Comparison of ENCODE assay signal across 28 cellular contexts in the genomic region with DNA sequence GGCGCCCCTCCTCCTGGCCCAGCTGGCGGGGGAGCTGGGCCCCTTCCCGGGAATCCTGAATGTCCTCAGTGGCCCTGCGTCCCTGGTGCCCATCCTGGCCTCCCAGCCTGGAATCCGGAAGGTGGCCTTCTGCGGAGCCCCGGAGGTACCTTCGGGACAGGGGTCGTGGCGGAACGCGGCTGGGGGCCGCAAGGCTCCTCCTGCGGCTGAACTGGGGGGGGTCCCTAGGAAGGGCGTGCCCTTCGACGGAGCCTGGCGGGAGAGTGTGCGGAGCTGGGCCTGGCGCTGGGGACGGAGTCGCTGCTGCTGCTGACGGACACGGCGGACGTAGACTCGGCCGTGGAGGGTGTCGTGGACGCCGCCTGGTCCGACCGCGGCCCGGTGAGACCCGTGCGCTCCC. TPM values are rescaled to one million over a fixed set of nuclear protein-coding genes. Genes with fewer than 3 reads are reported as not detected.
"Had no signal": no experiment of that assay in that cellular context is flagged by ENCODE, and none has a peak within 500 bp of the region (broad histone marks: within the 10 kb centered on the region; RNA-seq: fewer than 3 reads in every experiment).

No MANE protein-coding gene starts in this region.

- H3K27ac ChIP-seq: epithelial cell of prostate, gastrocnemius medialis, lower lobe of right lung, ovary, psoas muscle, sigmoid colon, thoracic aorta, tibial nerve, upper lobe of left lung had no signal

- H3K36me3 ChIP-seq: gastrocnemius medialis, ovary had no signal

- FAIRE-seq: keratinocyte, urothelium cell line had no signal

- H3K27me3 ChIP-seq: gastrocnemius medialis, ovary, sigmoid colon, tibial nerve, upper lobe of left lung had no signal

- H3K4me1 Mint-ChIP-seq: endodermal cell had no signal

- H3K9me3 Mint-ChIP-seq: dendritic cell treated with granulocyte-macrophage colony-stimulating factor and Interleukin-4, amounts not matched to agents 40 ng/mL and 50 ng/mL, for 4 days; endodermal cell; naive thymus-derived CD8-positive, alpha-beta T cell; nephron progenitor cell; stimulated activated effector memory CD8-positive, alpha-beta T cell treated with anti-CD3 and anti-CD28 coated beads, Interleukin-12 subunit alpha, Interleukin-12 subunit beta, amount 100 ng/mL, for 72 hours; stimulated activated naive CD8-positive, alpha-beta T cell treated with anti-CD3 and anti-CD28 coated beads, Interleukin-15, Interleukin-2, amounts not matched to agents 100 ng/mL and 50 ng/mL, for 24 hours had no signal

- H3K4me1 ChIP-seq: psoas muscle had no signal

- DNase-seq: effector CD8-positive, alpha-beta T cell; endodermal cell; foreskin fibroblast; gastrocnemius medialis; head of caudate nucleus; left ventricle myocardium superior; lower lobe of right lung; naive thymus-derived CD8-positive, alpha-beta T cell; nephron progenitor cell; nucleus accumbens; ovary; posterior cingulate gyrus; right cardiac atrium; sigmoid colon; stimulated activated CD4-positive, alpha-beta T cell treated with anti-CD3 and anti-CD28 coated beads, Interleukin-2, amount 100 ng/mL, for 24 hours; stimulated activated CD4-positive, alpha-beta T cell treated with anti-CD3 and anti-CD28 coated beads, Interleukin-4, amount 100 ng/mL, for 24 hours had no signal

- H3K27ac Mint-ChIP-seq: dendritic cell treated with granulocyte-macrophage colony-stimulating factor and Interleukin-4, amounts not matched to agents 40 ng/mL and 50 ng/mL, for 4 days; endodermal cell; stimulated activated effector memory CD8-positive, alpha-beta T cell treated with anti-CD3 and anti-CD28 coated beads, Interleukin-12 subunit alpha, Interleukin-12 subunit beta, amount 100 ng/mL, for 72 hours; stimulated activated naive CD8-positive, alpha-beta T cell treated with anti-CD3 and anti-CD28 coated beads, Interleukin-15, Interleukin-2, amounts not matched to agents 100 ng/mL and 50 ng/mL, for 24 hours had no signal

- ATAC-seq: esophagus mucosa; gastrocnemius medialis; left ventricle myocardium superior; lower lobe of right lung; naive thymus-derived CD8-positive, alpha-beta T cell; psoas muscle; right cardiac atrium; stimulated activated effector memory CD8-positive, alpha-beta T cell treated with anti-CD3 and anti-CD28 coated beads, Interleukin-12 subunit alpha, Interleukin-12 subunit beta, amount 100 ng/mL, for 72 hours had no signal

- H3K9me3 ChIP-seq: gastrocnemius medialis, lower lobe of right lung, ovary, psoas muscle, sigmoid colon, thoracic aorta, tibial nerve, upper lobe of left lung had no signal

- H3K4me3 Mint-ChIP-seq: dendritic cell treated with granulocyte-macrophage colony-stimulating factor and Interleukin-4, amounts not matched to agents 40 ng/mL and 50 ng/mL, for 4 days; endodermal cell; naive thymus-derived CD8-positive, alpha-beta T cell; nephron progenitor cell; stimulated activated effector memory CD8-positive, alpha-beta T cell treated with anti-CD3 and anti-CD28 coated beads, Interleukin-12 subunit alpha, Interleukin-12 subunit beta, amount 100 ng/mL, for 72 hours; stimulated activated naive CD8-positive, alpha-beta T cell treated with anti-CD3 and anti-CD28 coated beads, Interleukin-15, Interleukin-2, amounts not matched to agents 100 ng/mL and 50 ng/mL, for 24 hours had no signal

- H3K27me3 Mint-ChIP-seq: dendritic cell treated with granulocyte-macrophage colony-stimulating factor and Interleukin-4, amounts not matched to agents 40 ng/mL and 50 ng/mL, for 4 days; naive thymus-derived CD8-positive, alpha-beta T cell; stimulated activated naive CD8-positive, alpha-beta T cell treated with anti-CD3 and anti-CD28 coated beads, Interleukin-15, Interleukin-2, amounts not matched to agents 100 ng/mL and 50 ng/mL, for 24 hours had no signal

- H3K4me3 ChIP-seq: gastrocnemius medialis, lower lobe of right lung, ovary, psoas muscle, sigmoid colon, thoracic aorta, tibial nerve, upper lobe of left lung had no signal

RNA-seq across cellular contexts. Expression of gene SLC17A7, which starts 20.3 kb away (rescaled TPM):
- total RNA-seq: esophagus mucosa, glomerular endothelial cell had no signal
- polyA plus RNA-seq: naive thymus-derived CD8-positive, alpha-beta T cell had no signal
